In genomic region chr1:204961765-204962419, GRCh38 we compare ENCODE assay signal across 19 cellular contexts.
DNase-seq lines count a peak whose midpoint lies in the region; ATAC-seq and TF ChIP-seq lines count a peak whose summit lies in the region.
"Had no signal": no experiment of that assay in that cellular context is flagged by ENCODE, and none has a peak within 500 bp of the region (broad histone marks: within the 10 kb centered on the region; RNA-seq: fewer than 3 reads in every experiment).

No MANE protein-coding gene starts in this region.

- H3K27me3 Mint-ChIP-seq in type B pancreatic cell (peaks cover 85% of the 10 kb centered on the region), nephron progenitor cell (ENCODE audit: low read depth, poor library complexity) (peaks cover 62% of the 10 kb centered on the region)

- intact Hi-C loops in Right ventricle myocardium superior (cut with DNase I), result no loop called here
- intact Hi-C loops in cardiac septum (cut with DNase I), result no loop called here

- peak; percentile 19 for ATAC-seq in Right ventricle myocardium superior (ENCODE audit: poor library complexity)
- no peak for ATAC-seq in HG03095 (IDR thresholded peaks at IDR 0.05; ENCODE audit: unreplicated experiment)
- no peak for ATAC-seq in HG03460 (IDR thresholded peaks at IDR 0.05; ENCODE audit: unreplicated experiment)
- ATAC-seq: stimulated activated naive CD8-positive, alpha-beta T cell treated with anti-CD3 and anti-CD28 coated beads, Interleukin-15, amount 100 ng/mL, for 72 hours had no signal

- H3K27ac Mint-ChIP-seq in type B pancreatic cell (no peak overlapping the region), nephron progenitor cell (no peak overlapping the region)
- H3K27ac Mint-ChIP-seq: T-helper 1 cell treated with Interleukin-12 subunit alpha and Interleukin-12 subunit beta and Interleukin-4 antibody, amounts not matched to agents 30 μg/mL and 1 μg/mL, for 36 hours had no signal

- no peaks in the 10 kb centered on the region for H3K4me1 Mint-ChIP-seq in type B pancreatic cell (ENCODE audit: unreplicated experiment)
- H3K4me1 Mint-ChIP-seq in nephron progenitor cell, result peaks cover 5% of the 10 kb centered on the region
- H3K4me1 Mint-ChIP-seq: stimulated activated naive CD8-positive, alpha-beta T cell treated with anti-CD3 and anti-CD28 coated beads, Interleukin-15, amount 100 ng/mL, for 72 hours had no signal

- no peaks in the 10 kb centered on the region for H3K79me2 ChIP-seq in hepatocyte

- peaks cover 66% of the 10 kb centered on the region for H3K27me3 ChIP-seq in hepatocyte
- H3K27me3 ChIP-seq: heart right ventricle had no signal

- H3K9me2 ChIP-seq in hepatocyte (replicated peaks; ENCODE audit: insufficient read depth), result no peaks in the 10 kb centered on the region

- 56% methylated on average over 8 of the region's 8 CpGs for WGBS in hepatocyte (ENCODE audit: low lambda C conversion rate, missing lambda C conversion rate)

- H3K9me3 Mint-ChIP-seq in type B pancreatic cell (no peaks in the 10 kb centered on the region), nephron progenitor cell (no peaks in the 10 kb centered on the region)
- H3K9me3 Mint-ChIP-seq: stimulated activated naive CD8-positive, alpha-beta T cell treated with anti-CD3 and anti-CD28 coated beads, Interleukin-15, amount 100 ng/mL, for 72 hours; T-helper 1 cell treated with Interleukin-12 subunit alpha and Interleukin-12 subunit beta and Interleukin-4 antibody, amounts not matched to agents 30 μg/mL and 1 μg/mL, for 36 hours had no signal

- no peaks in the 10 kb centered on the region for H3K4me1 ChIP-seq in hepatocyte (ENCODE audit: insufficient read depth)
- H3K4me1 ChIP-seq: Caco-2, HAP-1 had no signal

- H3K9me3 ChIP-seq in hepatocyte (ENCODE audit: low read depth), result no peaks in the 10 kb centered on the region
- H3K9me3 ChIP-seq: Caco-2, HAP-1, heart right ventricle had no signal

- TF ChIP-seq CTCF in hepatocyte (IDR thresholded peaks at IDR 0.05; ENCODE audit: poor library complexity), result peak; percentile 7
- TF ChIP-seq CTCF in type B pancreatic cell (conservative IDR thresholded peaks at IDR 0.05), result peak; percentile 23
- no peak for TF ChIP-seq CTCF in nephron progenitor cell (IDR thresholded peaks at IDR 0.05)

- H3K36me3 Mint-ChIP-seq in type B pancreatic cell, result no peaks in the 10 kb centered on the region
- H3K36me3 Mint-ChIP-seq in nephron progenitor cell (ENCODE audit: low read depth), result no peaks in the 10 kb centered on the region

- H3K4me3 Mint-ChIP-seq in type B pancreatic cell (no peak overlapping the region), nephron progenitor cell (no peak overlapping the region)
- H3K4me3 Mint-ChIP-seq: stimulated activated naive CD8-positive, alpha-beta T cell treated with anti-CD3 and anti-CD28 coated beads, Interleukin-15, amount 100 ng/mL, for 72 hours; T-helper 1 cell treated with Interleukin-12 subunit alpha and Interleukin-12 subunit beta and Interleukin-4 antibody, amounts not matched to agents 30 μg/mL and 1 μg/mL, for 36 hours had no signal

- H3K27ac ChIP-seq in hepatocyte, result no peak overlapping the region
- H3K27ac ChIP-seq: heart right ventricle had no signal

- no peak overlapping the region for H3K4me3 ChIP-seq in hepatocyte
- H3K4me3 ChIP-seq: HAP-1, heart right ventricle had no signal

- DNase-seq in Right ventricle myocardium superior (peak; percentile 49), cardiac septum (ENCODE audit: low spot score) (no peak), OCI-M1 (lab: John Stamatoyannopoulos, UW) (peak; percentile 53), hepatocyte (ENCODE audit: low spot score) (no peak), type B pancreatic cell (ENCODE audit: extremely low spot score, unreplicated experiment) (no peak), nephron progenitor cell (no peak)
- DNase-seq: activated naive CD4-positive, alpha-beta T cell treated with Interleukin-2 at 50 U/mL for 16 hours; Caco-2; cortex of kidney; GDM1; KG1; NCI-H524 treated with DMSO at 0.1 percent for 48 hours; stimulated activated CD4-positive, alpha-beta T cell treated with anti-CD3 and anti-CD28 coated beads, Interleukin-12 subunit alpha, Interleukin-12 subunit beta, amount 100 ng/mL, for 4 hours; stimulated activated naive CD8-positive, alpha-beta T cell treated with anti-CD3 and anti-CD28 coated beads, Interleukin-15, amount 100 ng/mL, for 72 hours had no signal

- no peaks in the 10 kb centered on the region for H3K36me3 ChIP-seq in hepatocyte (replicated peaks; ENCODE audit: insufficient read depth, low read depth)
- H3K36me3 ChIP-seq: HAP-1 had no signal

- H2AFZ ChIP-seq in hepatocyte, result no peak overlapping the region

- no peak overlapping the region for H3K4me2 ChIP-seq in hepatocyte

- H4K20me1 ChIP-seq in hepatocyte (ENCODE audit: insufficient read depth, poor library complexity, severe bottlenecking), result no peaks in the 10 kb centered on the region

Comparison
In these comparisons a context has a peak if more than half of its experiments do, and no peak if none do; other contexts are left out.
1. DNase-seq: peak in Right ventricle myocardium superior (single experiment) and OCI-M1 (single experiment); none in cardiac septum (single experiment), hepatocyte (single experiment), type B pancreatic cell (single experiment) and nephron progenitor cell (single experiment).